In genomic region chr2:68726608-68727367, GRCh38 we compare ENCODE assay signal across 8 cellular contexts. TPM values are rescaled to one million over a fixed set of nuclear protein-coding genes. Genes with fewer than 3 reads are reported as not detected.
DNase-seq lines count a peak whose midpoint lies in the region; ATAC-seq and TF ChIP-seq lines count a peak whose summit lies in the region.

No MANE protein-coding gene starts in this region.

- peak overlapping the region; percentile 78 for H3K27ac ChIP-seq in SU-DHL-6 (ENCODE audit: low read depth, low read length)

- H4K20me1 ChIP-seq in SU-DHL-6 (ENCODE audit: low read depth, low read length): no peaks in the 10 kb centered on the region

- intact Hi-C loops in Calu3 (cut with micrococcal nuclease; ENCODE audit: unreplicated experiment): no loop called here

- H3K4me2 ChIP-seq in SU-DHL-6 (ENCODE audit: low read depth, low read length, poor library complexity, severe bottlenecking): peak overlapping the region; percentile 55

- H3K9me2 ChIP-seq in SU-DHL-6 (replicated peaks; ENCODE audit: insufficient read depth, low read length): no peaks in the 10 kb centered on the region

- H3K4me1 Mint-ChIP-seq in activated naive CD4-positive, alpha-beta T cell treated with anti-CD3 and anti-CD28 coated beads, Interleukin-2, amount 10 ng/mL, durations not matched to agents 7 days and 5 days: peaks cover 83% of the 10 kb centered on the region
- H3K4me1 Mint-ChIP-seq in Calu3 (ENCODE audit: low read depth, unreplicated experiment): peaks cover 17% of the 10 kb centered on the region

- H3K9me3 ChIP-seq in SU-DHL-6 (ENCODE audit: insufficient read depth, low read length): no peaks in the 10 kb centered on the region

- H3K36me3 ChIP-seq in SU-DHL-6 (ENCODE audit: low read length): no peaks in the 10 kb centered on the region

- peak; percentile 90 for DNase-seq in activated naive CD4-positive, alpha-beta T cell treated with anti-CD3 and anti-CD28 coated beads, Interleukin-2, amount 10 ng/mL, durations not matched to agents 7 days and 5 days
- DNase-seq in stimulated activated CD4-positive, alpha-beta T cell treated with anti-CD3 and anti-CD28 coated beads, Interleukin-4, amount 100 ng/mL, for 4 hours: peak; percentile 67 to 88
- DNase-seq in DMS53 treated with DMSO at 0.1 percent for 48 hours (lab: John Stamatoyannopoulos, UW; ENCODE audit: unreplicated experiment) (no peak), ureter (ENCODE audit: low spot score) (no peak), Calu3 (no peak)

- peak overlapping the region; percentile 55 for H3K9ac ChIP-seq in SU-DHL-6 (ENCODE audit: low read length)

- peak overlapping the region; percentile 70 for H2AFZ ChIP-seq in SU-DHL-6 (ENCODE audit: low read depth, low read length, severe bottlenecking)

- H3K36me3 Mint-ChIP-seq in activated naive CD4-positive, alpha-beta T cell treated with anti-CD3 and anti-CD28 coated beads, Interleukin-2, amount 10 ng/mL, durations not matched to agents 7 days and 5 days: peaks cover 2% of the 10 kb centered on the region
- no peaks in the 10 kb centered on the region for H3K36me3 Mint-ChIP-seq in Calu3 (ENCODE audit: insufficient read depth, unreplicated experiment)

- H3K79me2 ChIP-seq in SU-DHL-6 (ENCODE audit: insufficient read depth, low read length): no peaks in the 10 kb centered on the region

- CTCF ChIA-PET in activated naive CD4-positive, alpha-beta T cell treated with anti-CD3 and anti-CD28 coated beads, Interleukin-2, amount 10 ng/mL, durations not matched to agents 7 days and 5 days (lab: Charles Lee): interaction anchor here (1.2 kb wide), 1 partner anchor 18 kb away, joined by 5 read pairs; no protein-coding TSS in a partner anchor
- CTCF ChIA-PET in Calu3 (lab: Charles Lee): no interaction called here

- H3F3A ChIP-seq in SU-DHL-6 (ENCODE audit: insufficient read depth): peaks cover 13% of the 10 kb centered on the region

- no peaks in the 10 kb centered on the region for H3K9me3 Mint-ChIP-seq in activated naive CD4-positive, alpha-beta T cell treated with anti-CD3 and anti-CD28 coated beads, Interleukin-2, amount 10 ng/mL, durations not matched to agents 7 days and 5 days
- no peaks in the 10 kb centered on the region for H3K9me3 Mint-ChIP-seq in Calu3 (ENCODE audit: low read depth, unreplicated experiment)

- H3K27me3 Mint-ChIP-seq in activated naive CD4-positive, alpha-beta T cell treated with anti-CD3 and anti-CD28 coated beads, Interleukin-2, amount 10 ng/mL, durations not matched to agents 7 days and 5 days: no peaks in the 10 kb centered on the region
- peaks cover 54% of the 10 kb centered on the region for H3K27me3 Mint-ChIP-seq in Calu3 (ENCODE audit: unreplicated experiment)

- BruUV-seq in Calu3 (replicated peaks; lab: Mats Ljungman, UMichigan): no TSS peak

- H3K27me3 ChIP-seq in SU-DHL-6 (ENCODE audit: low read length): no peaks in the 10 kb centered on the region

- H3K4me3 ChIP-seq in SU-DHL-6 (ENCODE audit: insufficient read depth, low read length, poor library complexity, severe bottlenecking): peak overlapping the region; percentile 24

- no peak overlapping the region for H3K4me3 Mint-ChIP-seq in activated naive CD4-positive, alpha-beta T cell treated with anti-CD3 and anti-CD28 coated beads, Interleukin-2, amount 10 ng/mL, durations not matched to agents 7 days and 5 days
- H3K4me3 Mint-ChIP-seq in Calu3 (ENCODE audit: low read depth, unreplicated experiment): no peak overlapping the region

- ATAC-seq in GM18909 (IDR thresholded peaks at IDR 0.05; ENCODE audit: poor library complexity, unreplicated experiment) (peak; percentile 95), HG03095 (IDR thresholded peaks at IDR 0.05; ENCODE audit: unreplicated experiment) (peak; percentile 93)

- peak overlapping the region; percentile 88 for H3K27ac Mint-ChIP-seq in activated naive CD4-positive, alpha-beta T cell treated with anti-CD3 and anti-CD28 coated beads, Interleukin-2, amount 10 ng/mL, durations not matched to agents 7 days and 5 days
- no peak overlapping the region for H3K27ac Mint-ChIP-seq in Calu3 (ENCODE audit: unreplicated experiment)

- TF ChIP-seq CTCF in SU-DHL-6 (IDR thresholded peaks at IDR 0.05; ENCODE audit: insufficient read depth, low read length, poor library complexity, severe bottlenecking) (no peak), Calu3 (IDR thresholded peaks at IDR 0.05; ENCODE audit: unreplicated experiment) (no peak)

RNA-seq across cellular contexts. Expression of gene ARHGAP25, which starts 7.8 kb away (rescaled TPM):
- total RNA-seq in ureter: 14.7 TPM
- 0.51 TPM in 1 of 2 replicates, not detected in the other for total RNA-seq in Calu3 (2022)

Comparison
In these comparisons a context has a peak if more than half of its experiments do, and no peak if none do; other contexts are left out.
1. DNase-seq: peak in activated naive CD4-positive, alpha-beta T cell treated with anti-CD3 and anti-CD28 coated beads, Interleukin-2, amount 10 ng/mL, durations not matched to agents 7 days and 5 days (single experiment) and stimulated activated CD4-positive, alpha-beta T cell treated with anti-CD3 and anti-CD28 coated beads, Interleukin-4, amount 100 ng/mL, for 4 hours (2 of 2); none in DMS53 treated with DMSO at 0.1 percent for 48 hours (single experiment), ureter (single experiment) and Calu3 (single experiment).
2. RNA of gene ARHGAP25, which starts 7.8 kb away (total RNA-seq): 14.7 TPM in ureter (single experiment); 0.51 TPM in Calu3; every median in the first group is over 10 times any median in the second.